In genomic region chr12:55822228-55822627, GRCh38 we compare ENCODE assay signal across 10 cellular contexts. TPM values are rescaled to one million over a fixed set of nuclear protein-coding genes. Genes with fewer than 3 reads are reported as not detected.
DNase-seq lines count a peak whose midpoint lies in the region; ATAC-seq and TF ChIP-seq lines count a peak whose summit lies in the region.
"Had no signal": no experiment of that assay in that cellular context is flagged by ENCODE, and none has a peak within 500 bp of the region (broad histone marks: within the 10 kb centered on the region; RNA-seq: fewer than 3 reads in every experiment).

No MANE protein-coding gene starts in this region.

- intact Hi-C loops in body of pancreas (cut with DNase I) (loop anchor here (10.0 kb wide), 1 partner anchor 77 kb away; the partner anchor contains the start of gene GDF11), head of caudate nucleus (cut with DNase I) (no loop called here)

- H4K8ac ChIP-seq in mesendoderm (ENCODE audit: low read depth, low read length), result no peak overlapping the region

- no peak for ATAC-seq in SK-N-SH treated with all-trans-retinoic acid at 6 μM for 48 hours
- ATAC-seq in body of pancreas, result no peak

- H3K4me1 ChIP-seq in SK-N-SH (ENCODE audit: control insufficient read depth in 1 of 2, insufficient read depth in 2 of 2, low read depth in 1 of 2, low read length in 1 of 2) (peaks cover 6 to 25% of the 10 kb centered on the region in 2 experiments; a peak in 3 of 4 replicates), KMS-11 (ENCODE audit: low read depth, poor library complexity, severe bottlenecking) (peaks cover 33% of the 10 kb centered on the region), body of pancreas (peaks cover 65% of the 10 kb centered on the region), mesendoderm (ENCODE audit: control insufficient read depth, low read depth, low read length) (peaks cover 3% of the 10 kb centered on the region)

- H3F3A ChIP-seq in SK-N-SH (replicated peaks; ENCODE audit: insufficient read depth), result peaks cover 41% of the 10 kb centered on the region

- no peak overlapping the region for H3K4me2 ChIP-seq in SK-N-SH
- no peak overlapping the region for H3K4me2 ChIP-seq in KMS-11
- H3K4me2 ChIP-seq in mesendoderm (ENCODE audit: low read length), result no peak overlapping the region

- H2AK5ac ChIP-seq in mesendoderm (ENCODE audit: low read length), result no peak overlapping the region

- H2BK15ac ChIP-seq in mesendoderm (replicated peaks; ENCODE audit: low read depth), result no peak overlapping the region

- H2BK120ac ChIP-seq in mesendoderm (ENCODE audit: low read depth, low read length), result no peak overlapping the region

- H4K20me1 ChIP-seq in SK-N-SH (ENCODE audit: insufficient read depth) (no peaks in the 10 kb centered on the region), KMS-11 (ENCODE audit: insufficient read depth) (no peaks in the 10 kb centered on the region)

- H3K79me2 ChIP-seq in SK-N-SH (ENCODE audit: insufficient read depth) (peaks cover 58% of the 10 kb centered on the region), KMS-11 (ENCODE audit: insufficient read depth, low read depth) (peaks cover 37% of the 10 kb centered on the region), mesendoderm (ENCODE audit: control insufficient read depth, insufficient read depth, low read length) (peaks cover 21% of the 10 kb centered on the region)

- no peak for TF ChIP-seq RAD21 in SK-N-SH (IDR thresholded peaks at IDR 0.05; ENCODE audit: low read length)

- no peak overlapping the region for H4K5ac ChIP-seq in mesendoderm (ENCODE audit: low read length)

- H3K27me3 ChIP-seq in SK-N-SH (ENCODE audit: insufficient read depth) (no peaks in the 10 kb centered on the region), KMS-11 (ENCODE audit: insufficient read depth, low read depth) (no peaks in the 10 kb centered on the region), body of pancreas (no peaks in the 10 kb centered on the region), mesendoderm (ENCODE audit: insufficient read depth, low read length, poor library complexity) (no peaks in the 10 kb centered on the region), MG63 (no peaks in the 10 kb centered on the region)

- no peak overlapping the region for H3K27ac ChIP-seq in SK-N-SH (ENCODE audit: low read depth in 2 of 2, low read length in 1 of 2)
- H3K27ac ChIP-seq in KMS-11, result no peak overlapping the region
- peak overlapping the region in 3 of 4 donors; percentile 58 to 75 (median 63) for H3K27ac ChIP-seq in body of pancreas
- no peak overlapping the region for H3K27ac ChIP-seq in mesendoderm (ENCODE audit: low read depth, low read length)

- 62% methylated on average over 6 of the region's 6 CpGs for WGBS in SK-N-SH (ENCODE audit: low lambda C conversion rate)
- WGBS in body of pancreas, 2 donors, result 16 to 19% methylated on average over 6 of the region's 6 CpGs
- WGBS in mesendoderm (ENCODE audit: extremely low coverage, insufficient coverage, low lambda C conversion rate), result no CpG with 5 or more reads among the region's 6 CpGs

- no peak for TF ChIP-seq POLR2A in body of pancreas (IDR thresholded peaks at IDR 0.05)

- H3K9me3 ChIP-seq in SK-N-SH (no peaks in the 10 kb centered on the region), body of pancreas (no peaks in the 10 kb centered on the region), MG63 (no peaks in the 10 kb centered on the region)

- H2AFZ ChIP-seq in SK-N-SH (ENCODE audit: low read depth) (no peak overlapping the region), KMS-11 (ENCODE audit: low read depth) (no peak overlapping the region)

- H3K79me1 ChIP-seq in mesendoderm (ENCODE audit: low read length), result peaks cover 12% of the 10 kb centered on the region

- H3K56ac ChIP-seq in mesendoderm (ENCODE audit: low read length), result no peak overlapping the region

- POLR2A ChIA-PET in SK-N-SH (lab: Yijun Ruan, JAX), result no interaction called here

- H3K23ac ChIP-seq in mesendoderm (ENCODE audit: low read length), result no peak overlapping the region

- H3K36me3 ChIP-seq in SK-N-SH (replicated peaks in 1 of 2; ENCODE audit: control insufficient read depth in 1 of 2, insufficient read depth in 2 of 2, low read length in 1 of 2), result peaks cover 43 to 61% of the 10 kb centered on the region in 2 experiments
- H3K36me3 ChIP-seq in KMS-11 (ENCODE audit: insufficient read depth), result peaks cover 26% of the 10 kb centered on the region; the same call in 1 of the 2 replicates
- H3K36me3 ChIP-seq in body of pancreas (replicated peaks in 1 of 2; ENCODE audit: insufficient read depth in 1 of 2, low read depth in 2 of 2), result peaks cover 0 to 13% of the 10 kb centered on the region in 2 donors
- peaks cover 7% of the 10 kb centered on the region for H3K36me3 ChIP-seq in mesendoderm (ENCODE audit: control insufficient read depth, insufficient read depth, low read length)
- H3K36me3 ChIP-seq in MG63, result peaks cover 67% of the 10 kb centered on the region

- no peak overlapping the region for H3K4ac ChIP-seq in mesendoderm (ENCODE audit: low read depth, low read length)

- H3K9ac ChIP-seq in SK-N-SH (no peak overlapping the region), KMS-11 (no peak overlapping the region), mesendoderm (ENCODE audit: low read length) (no peak overlapping the region)

- peak; percentile 50 for TF ChIP-seq CTCF in SK-N-SH (IDR thresholded peaks at IDR 0.05)
- peak; percentile 48 for TF ChIP-seq CTCF in KMS-11 (conservative IDR thresholded peaks at IDR 0.05; ENCODE audit: low read depth, low read length)
- TF ChIP-seq CTCF in body of pancreas (IDR thresholded peaks at IDR 0.05), result peak in 6 of 7 experiments; percentile 24 to 50 (median 42)

- CTCF ChIA-PET in SK-N-SH (lab: Yijun Ruan, JAX), result interaction anchor here (1.0 to 15.0 kb wide), 3 partner anchors 25 to 117 kb away, joined by 3 to 105 read pairs (median 4); no protein-coding TSS in a partner anchor

- no peak overlapping the region for H2BK5ac ChIP-seq in mesendoderm (ENCODE audit: low read length)

- TF ChIP-seq EP300 in SK-N-SH (IDR thresholded peaks at IDR 0.05; ENCODE audit: borderline replicate concordance in 1 of 2, low read depth in 1 of 2, low read length in 1 of 2), result no peak

- H3K4me3 ChIP-seq in SK-N-SH (ENCODE audit: low read depth in 2 of 2, low read length in 1 of 2) (no peak overlapping the region), KMS-11 (IDR thresholded peaks at IDR 0.05; ENCODE audit: insufficient read depth, low read depth, low read length) (no peak overlapping the region), body of pancreas (no peak overlapping the region), mesendoderm (ENCODE audit: low read length) (no peak overlapping the region), MG63 (no peak overlapping the region)

- DNase-seq in SK-N-SH (no peak), body of pancreas (peak in 2 of 4 donors; percentile 49 to 53), mesendoderm (peak; percentile 56), head of caudate nucleus (no peak), MG63 (no peak), COLO668 (lab: John Stamatoyannopoulos, UW; ENCODE audit: unreplicated experiment) (no peak)
- DNase-seq: retina had no signal

- no peak overlapping the region for H3K18ac ChIP-seq in mesendoderm (ENCODE audit: low read length)

- H3K9me2 ChIP-seq in SK-N-SH, result no peaks in the 10 kb centered on the region

TF ChIP-seq in SK-N-SH, 30 proteins besides CTCF, POLR2A, EP300 and RAD21 (continues in another document):
- TF ChIP-seq RXRA (IDR thresholded peaks at IDR 0.05; ENCODE audit: borderline replicate concordance, low read depth), result no peak
- TF ChIP-seq POLR2AphosphoS5 (IDR thresholded peaks at IDR 0.05; ENCODE audit: low read depth, low read length), result no peak
- no peak for TF ChIP-seq RCOR1 (IDR thresholded peaks at IDR 0.05; ENCODE audit: low read length)
- no peak for TF ChIP-seq MXI1 (IDR thresholded peaks at IDR 0.05; ENCODE audit: low read depth, low read length)

TF ChIP-seq in SK-N-SH treated with all-trans-retinoic acid at 6 μM for 48 hours, 23 proteins besides CTCF, POLR2A, EP300 and RAD21 (continues in another document):
- TF ChIP-seq TOX (CRISPR knock-in tag; IDR thresholded peaks at IDR 0.05; ENCODE audit: borderline replicate concordance), result no peak

RNA-seq across cellular contexts. Expression of gene ORMDL2, which starts 4.4 kb away (rescaled TPM):
- 35.2 and 37.3 TPM in 2 replicates for polyA plus RNA-seq in SK-N-SH (2012; rRNA removed)
- polyA plus RNA-seq in SK-N-SH (2012; cell fraction: cytosol; rRNA removed), result 33.4 and 34.1 TPM in 2 replicates
- 25.2 and 27.5 TPM in 2 replicates for polyA plus RNA-seq in SK-N-SH (2012; cell fraction: nucleus; rRNA removed)
- total RNA-seq in body of pancreas, result 10 to 100 TPM in 1 of 2 donors, 1 to 10 TPM in 1; 6.0 to 12.5 TPM
- 70.4 TPM for polyA plus RNA-seq in mesendoderm (2013, experiment 1 of 2)
- polyA plus RNA-seq in mesendoderm (2013, experiment 2 of 2), result 68.9 TPM
- total RNA-seq in MG63 (2014; rRNA removed; shearing (Covaris generic); ENCODE audit: low replicate concordance), result 8.0 and 12.0 TPM in 2 replicates

RNA-seq across cellular contexts. Expression of gene SARNP, which starts 4.7 kb away (rescaled TPM):
- 65.8 and 66.9 TPM in 2 replicates for polyA plus RNA-seq in SK-N-SH (2012; rRNA removed)
- polyA plus RNA-seq in SK-N-SH (2012; cell fraction: cytosol; rRNA removed), result 92.0 and 146 TPM in 2 replicates
- polyA plus RNA-seq in SK-N-SH (2012; cell fraction: nucleus; rRNA removed), result 23.2 and 38.0 TPM in 2 replicates
- 10 to 100 TPM; 23.1 to 51.7 TPM for total RNA-seq in body of pancreas
- polyA plus RNA-seq in mesendoderm (2013, experiment 1 of 2), result 229 TPM
- polyA plus RNA-seq in mesendoderm (2013, experiment 2 of 2), result 228 TPM
- total RNA-seq in MG63 (2014; rRNA removed; shearing (Covaris generic); ENCODE audit: low replicate concordance), result 142 and 228 TPM in 2 replicates

RNA-seq across cellular contexts. Expression of gene DNAJC14, which starts 7.2 kb away (rescaled TPM):
- 11.0 and 15.4 TPM in 2 replicates for polyA plus RNA-seq in SK-N-SH (2012; rRNA removed)
- polyA plus RNA-seq in SK-N-SH (2012; cell fraction: cytosol; rRNA removed), result 15.9 and 16.6 TPM in 2 replicates
- polyA plus RNA-seq in SK-N-SH (2012; cell fraction: nucleus; rRNA removed), result 7.5 and 9.3 TPM in 2 replicates
- 10 to 100 TPM; 20.2 to 34.3 TPM for total RNA-seq in body of pancreas
- polyA plus RNA-seq in mesendoderm (2013, experiment 1 of 2), result 15.9 TPM
- 15.1 TPM for polyA plus RNA-seq in mesendoderm (2013, experiment 2 of 2)
- total RNA-seq in MG63 (2014; rRNA removed; shearing (Covaris generic); ENCODE audit: low replicate concordance), result 46.6 and 49.9 TPM in 2 replicates

RNA-seq across cellular contexts. Expression of gene MMP19, which starts 20.5 kb away (rescaled TPM):
- polyA plus RNA-seq in SK-N-SH (2012; rRNA removed), result 5.7 and 6.8 TPM in 2 replicates
- 3.1 and 3.8 TPM in 2 replicates for polyA plus RNA-seq in SK-N-SH (2012; cell fraction: cytosol; rRNA removed)
- polyA plus RNA-seq in SK-N-SH (2012; cell fraction: nucleus; rRNA removed), result 13.5 and 15.4 TPM in 2 replicates
- 10 to 100 TPM in 1 of 2 donors, 1 to 10 TPM in 1; 3.4 to 23.4 TPM for total RNA-seq in body of pancreas
- 2.4 TPM for polyA plus RNA-seq in mesendoderm (2013, experiment 1 of 2)
- polyA plus RNA-seq in mesendoderm (2013, experiment 2 of 2), result 2.6 TPM
- total RNA-seq in MG63 (2014; rRNA removed; shearing (Covaris generic); ENCODE audit: low replicate concordance), result not detected in 2 replicates
- total RNA-seq: NCI-H460 had no signal

Comparison
In these comparisons a context has a peak if more than half of its experiments do, and no peak if none do; other contexts are left out.
1. H3K27ac ChIP-seq: peak in body of pancreas (3 of 4); none in SK-N-SH (0 of 2), KMS-11 (single experiment) and mesendoderm (single experiment).
2. Peak in every context shown above with its lines, with median percentiles within 50 percentile points of each other: CTCF ChIP-seq.